In genomic region chr4:25922812-25923369, GRCh38 we compare ENCODE assay signal across 19 cellular contexts. TPM values are rescaled to one million over a fixed set of nuclear protein-coding genes. Genes with fewer than 3 reads are reported as not detected.
DNase-seq lines count a peak whose midpoint lies in the region; ATAC-seq, FAIRE-seq and TF ChIP-seq lines count a peak whose summit lies in the region.
"Had no signal": no experiment of that assay in that cellular context is flagged by ENCODE, and none has a peak within 500 bp of the region (broad histone marks: within the 10 kb centered on the region; RNA-seq: fewer than 3 reads in every experiment).

No MANE protein-coding gene starts in this region.

- peak; percentile 7 for ATAC-seq in left ventricle myocardium superior
- ATAC-seq in right cardiac atrium = no peak
- no peak for ATAC-seq in GM19452 (IDR thresholded peaks at IDR 0.05; ENCODE audit: unreplicated experiment)
- ATAC-seq: GM12878 had no signal

- DNase-seq in left ventricle myocardium superior (no peak), right cardiac atrium (no peak), progenitor cell of endocrine pancreas (ENCODE audit: low spot score, unreplicated experiment) (no peak), D721Med (ENCODE audit: insufficient read length, low spot score) (no peak), DMS 273 (lab: John Stamatoyannopoulos, UW; ENCODE audit: unreplicated experiment) (no peak)
- DNase-seq: 8988T; CD4-positive, alpha-beta memory T cell; DMS 273 treated with DMSO at 0.1 percent for 48 hours; DND-41; EL; GM23248 had no signal

- peaks cover 12% of the 10 kb centered on the region for H3K36me3 Mint-ChIP-seq in progenitor cell of endocrine pancreas (ENCODE audit: insufficient read depth)

- intact Hi-C loops in left ventricle myocardium superior (cut with micrococcal nuclease) (no loop called here), right cardiac atrium (cut with DNase I) (loop anchor here in 1 of 4 donors (5.0 kb wide), 1 partner anchor 489 kb away; no protein-coding TSS in a partner anchor)

- H3K27ac ChIP-seq in right cardiac atrium (ENCODE audit: low read length) (no peak overlapping the region), skeletal muscle tissue (ENCODE audit: low read depth, low read length) (peak overlapping the region; percentile 62)
- H3K27ac ChIP-seq: BLaER1, GM23248, HL-60 had no signal

- no peaks in the 10 kb centered on the region for H3K27me3 Mint-ChIP-seq in progenitor cell of endocrine pancreas
- H3K27me3 Mint-ChIP-seq: CD4-positive, alpha-beta memory T cell had no signal

- H3K36me3 ChIP-seq in skeletal muscle tissue (ENCODE audit: control insufficient read depth in 3 of 3, insufficient read depth in 3 of 3, low read length in 3 of 3) = peaks cover 0 to 6% (median 0%) of the 10 kb centered on the region in 3 donors
- H3K36me3 ChIP-seq: HAP-1 had no signal

- peak overlapping the region; percentile 41 for H3K27ac Mint-ChIP-seq in progenitor cell of endocrine pancreas
- H3K27ac Mint-ChIP-seq: CD4-positive, alpha-beta memory T cell had no signal

- H3K9me3 ChIP-seq in right cardiac atrium (ENCODE audit: control insufficient read depth, low read length) = no peaks in the 10 kb centered on the region
- H3K9me3 ChIP-seq in skeletal muscle tissue (ENCODE audit: control insufficient read depth in 3 of 3, low read length in 3 of 3) = no peaks in the 10 kb centered on the region
- H3K9me3 ChIP-seq: BLaER1, HAP-1 had no signal

- H3K27me3 ChIP-seq in right cardiac atrium (ENCODE audit: control insufficient read depth, insufficient read depth) (no peaks in the 10 kb centered on the region), skeletal muscle tissue (ENCODE audit: control insufficient read depth in 3 of 3, insufficient read depth in 3 of 3, low read length in 3 of 3) (no peaks in the 10 kb centered on the region)
- H3K27me3 ChIP-seq: BLaER1 had no signal

- 94% methylated on average over 4 of the region's 4 CpGs for WGBS in right cardiac atrium

- no peak for FAIRE-seq in D721Med (lab: Jason Lieb, UNC)
- FAIRE-seq: GM12878, GM19239 had no signal

- no peak overlapping the region for H3K9ac ChIP-seq in skeletal muscle tissue (ENCODE audit: low read depth in 1 of 3, low read length in 3 of 3)
- H3K9ac ChIP-seq: BLaER1, GM23248 had no signal

- no peaks in the 10 kb centered on the region for H3K9me3 Mint-ChIP-seq in progenitor cell of endocrine pancreas (ENCODE audit: low read depth)
- H3K9me3 Mint-ChIP-seq: CD14-positive monocyte; CD4-positive, alpha-beta memory T cell had no signal

- H3K4me1 ChIP-seq in right cardiac atrium (ENCODE audit: control insufficient read depth, insufficient read depth, low read length) = peaks cover 15% of the 10 kb centered on the region
- H3K4me1 ChIP-seq in skeletal muscle tissue (ENCODE audit: control insufficient read depth in 3 of 3, insufficient read depth in 3 of 3, low read length in 3 of 3) = peaks cover 32 to 46% (median 37%) of the 10 kb centered on the region in 3 donors
- H3K4me1 ChIP-seq: BLaER1 had no signal

- H3K4me1 Mint-ChIP-seq in progenitor cell of endocrine pancreas (ENCODE audit: low read depth) = peaks cover 35% of the 10 kb centered on the region

- TF ChIP-seq CTCF in progenitor cell of endocrine pancreas (IDR thresholded peaks at IDR 0.05; ENCODE audit: unreplicated experiment) (no peak), D721Med (IDR thresholded peaks at IDR 0.05; ENCODE audit: insufficient read depth, missing control alignments) (no peak)

- H3K4me3 ChIP-seq in right cardiac atrium (ENCODE audit: low read length) (no peak overlapping the region), skeletal muscle tissue (ENCODE audit: low read length in 3 of 3) (peak overlapping the region in 2 of 3 donors; percentile 22 to 33)
- H3K4me3 ChIP-seq: BLaER1, GM12878, GM23248, HAP-1 had no signal

- no peak overlapping the region for H3K4me3 Mint-ChIP-seq in progenitor cell of endocrine pancreas (ENCODE audit: low read depth)
- H3K4me3 Mint-ChIP-seq: CD14-positive monocyte; CD4-positive, alpha-beta memory T cell had no signal

RNA-seq across cellular contexts. Expression of gene SMIM20, which starts 8.9 kb away (rescaled TPM):
- 38.2 TPM for total RNA-seq in left ventricle myocardium superior
- total RNA-seq in right cardiac atrium = 10 to 100 TPM; 28.0 to 47.9 (median 34.8) TPM
- 47.7 TPM for polyA plus RNA-seq in right cardiac atrium
- total RNA-seq in progenitor cell of endocrine pancreas = 40.5 and 41.2 TPM in 2 replicates
- 27.1 TPM for total RNA-seq in skeletal muscle tissue
